Comparison of ENCODE assay signal across 16 cellular contexts in genomic region chr12:52145228-52145940, GRCh38. TPM values are rescaled to one million over a fixed set of nuclear protein-coding genes. Genes with fewer than 3 reads are reported as not detected.
DNase-seq lines count a peak whose midpoint lies in the region; ATAC-seq, FAIRE-seq and TF ChIP-seq lines count a peak whose summit lies in the region.
"Had no signal": no experiment of that assay in that cellular context is flagged by ENCODE, and none has a peak within 500 bp of the region (broad histone marks: within the 10 kb centered on the region; RNA-seq: fewer than 3 reads in every experiment).

No MANE protein-coding gene starts in this region.

- DNase-seq in A549 (ENCODE audit: low read depth in 1 of 2, low spot score in 1 of 2), result peak in 1 of 2 experiments; percentile 66
- no peak for DNase-seq in NT2/D1 (ENCODE audit: low read depth, low spot score)
- DNase-seq in epithelial cell of prostate (ENCODE audit: low read depth, low spot score), result no peak
- DNase-seq in neural progenitor cell (ENCODE audit: low spot score), result peak; percentile 27
- no peak for DNase-seq in stimulated activated CD4-positive, alpha-beta T cell treated with anti-CD3 and anti-CD28 coated beads, Interleukin-15, amount 100 ng/mL, for 24 hours
- DNase-seq in tibial artery, result no peak
- DNase-seq in OCI-M1 (lab: John Stamatoyannopoulos, UW), result no peak
- DNase-seq: activated CD8-positive, alpha-beta T cell treated with anti-CD3 and anti-CD28 coated beads, Interleukin-2, amount 10 ng/mL, durations not matched to agents 7 days and 5 days; effector CD8-positive, alpha-beta T cell; natural killer cell; SHP77; stimulated activated CD4-positive, alpha-beta T cell treated with anti-CD3 and anti-CD28 coated beads, Interleukin-4, amount 100 ng/mL, for 4 hours had no signal

- no peaks in the 10 kb centered on the region for H3K9me3 Mint-ChIP-seq in neural progenitor cell
- H3K9me3 Mint-ChIP-seq: activated T-helper 2 cell treated with anti-CD3 and anti-CD28 coated beads, Interferon-gamma antibody, Interleukin-2, Interleukin-4, amounts not matched to agents 10 μg/mL and 5 μg/mL and 100 μg/mL, durations not matched to agents 14 hours and 24 hours and 36 hours; natural killer cell had no signal

- no peak overlapping the region for H3K4me3 Mint-ChIP-seq in neural progenitor cell
- H3K4me3 Mint-ChIP-seq: activated CD8-positive, alpha-beta T cell treated with anti-CD3 and anti-CD28 coated beads, Interleukin-2, amount 10 ng/mL, durations not matched to agents 7 days and 5 days; natural killer cell had no signal

- peak overlapping the region; percentile 76 for H3K4me2 ChIP-seq in A549
- H3K4me2 ChIP-seq in neural progenitor cell, result peak overlapping the region; percentile 58

- no peaks in the 10 kb centered on the region for H3K36me3 Mint-ChIP-seq in neural progenitor cell
- H3K36me3 Mint-ChIP-seq: natural killer cell had no signal

- peak overlapping the region; percentile 60 for H3K27ac Mint-ChIP-seq in neural progenitor cell
- H3K27ac Mint-ChIP-seq: activated CD8-positive, alpha-beta T cell treated with anti-CD3 and anti-CD28 coated beads, Interleukin-2, amount 10 ng/mL, durations not matched to agents 7 days and 5 days; activated T-helper 2 cell treated with anti-CD3 and anti-CD28 coated beads, Interferon-gamma antibody, Interleukin-2, Interleukin-4, amounts not matched to agents 10 μg/mL and 5 μg/mL and 100 μg/mL, durations not matched to agents 14 hours and 24 hours and 36 hours had no signal

- H3K36me3 ChIP-seq in NT2/D1 (ENCODE audit: insufficient read depth, insufficient read length, low read length) (no peaks in the 10 kb centered on the region), neural progenitor cell (no peaks in the 10 kb centered on the region), tibial artery (no peaks in the 10 kb centered on the region)
- H3K36me3 ChIP-seq: right atrium auricular region had no signal

- H3K27me3 ChIP-seq in NT2/D1 (ENCODE audit: insufficient read depth, insufficient read length) (no peaks in the 10 kb centered on the region), neural progenitor cell (no peaks in the 10 kb centered on the region), tibial artery (no peaks in the 10 kb centered on the region)
- H3K27me3 ChIP-seq: right atrium auricular region had no signal

- H3K27me3 Mint-ChIP-seq in neural progenitor cell (ENCODE audit: insufficient read depth, low read depth), result peaks cover 2% of the 10 kb centered on the region

- H3K4me1 ChIP-seq in A549 (peaks cover 73% of the 10 kb centered on the region), NT2/D1 (ENCODE audit: insufficient read depth, insufficient read length) (peaks cover 50% of the 10 kb centered on the region), neural progenitor cell (peaks cover 16% of the 10 kb centered on the region), tibial artery (peaks cover 9 to 66% (median 32%) of the 10 kb centered on the region in 4 donors)

- H3K4me3 ChIP-seq in A549 (no peak overlapping the region), NT2/D1 (ENCODE audit: insufficient read length, low read depth) (no peak overlapping the region), neural progenitor cell (no peak overlapping the region), tibial artery (no peak overlapping the region)
- H3K4me3 ChIP-seq: right atrium auricular region had no signal

- whole genome bisulfite sequencing in A549 (ENCODE audit: missing lambda C conversion rate), result 52% methylated on average over 12 of the region's 14 CpGs

- TF ChIP-seq EP300 in A549 (IDR thresholded peaks at IDR 0.05), result no peak

- H3K79me2 ChIP-seq in neural progenitor cell (ENCODE audit: low read depth), result no peaks in the 10 kb centered on the region

- no peak for ATAC-seq in A549
- ATAC-seq in GM21381 (IDR thresholded peaks at IDR 0.05; ENCODE audit: unreplicated experiment), result no peak
- ATAC-seq: activated CD8-positive, alpha-beta T cell treated with anti-CD3 and anti-CD28 coated beads, Interleukin-2, amount 10 ng/mL, durations not matched to agents 7 days and 5 days; natural killer cell had no signal

- intact Hi-C loops in tibial artery (cut with DNase I; ENCODE audit: low total_unique reads), result loop anchor here (10.0 kb wide), 1 partner anchor 439 kb away; no protein-coding TSS in a partner anchor

- no peak for TF ChIP-seq RAD21 in A549 (conservative IDR thresholded peaks at IDR 0.05 in 1 of 2, IDR thresholded peaks at IDR 0.05 in 1 of 2)

- no peaks in the 10 kb centered on the region for H4K20me1 ChIP-seq in neural progenitor cell (ENCODE audit: low read depth)

- no peaks in the 10 kb centered on the region for H3F3A ChIP-seq in neural progenitor cell (ENCODE audit: low read depth)

- TF ChIP-seq POLR2A in A549 (IDR thresholded peaks at IDR 0.05; ENCODE audit: low read length), result no peak

- CTCF ChIA-PET in A549 (lab: Yijun Ruan, JAX), result interaction anchor here (0.8 to 19.3 kb wide), 15 partner anchors 9 to 834 kb away, joined by 3 to 833 read pairs (median 16); no protein-coding TSS in a partner anchor

- H3K9ac ChIP-seq in NT2/D1 (ENCODE audit: insufficient read length, low read depth) (peak overlapping the region; percentile 72), neural progenitor cell (no peak overlapping the region)

- peak overlapping the region; percentile 100 for H3K27ac ChIP-seq in A549
- H3K27ac ChIP-seq in epithelial cell of prostate, result peak overlapping the region; percentile 100
- H3K27ac ChIP-seq in neural progenitor cell, result no peak overlapping the region
- H3K27ac ChIP-seq in tibial artery, result no peak overlapping the region

- no peak for FAIRE-seq in A549 (lab: Jason Lieb, UNC)
- FAIRE-seq: TTC549 had no signal

- TF ChIP-seq CTCF in A549 (IDR thresholded peaks at IDR 0.05) (no peak), neural progenitor cell (IDR thresholded peaks at IDR 0.05) (no peak), tibial artery (IDR thresholded peaks at IDR 0.05) (no peak)

- H3K4me1 Mint-ChIP-seq in neural progenitor cell, result peaks cover 41% of the 10 kb centered on the region
- H3K4me1 Mint-ChIP-seq: natural killer cell had no signal

- peak overlapping the region; percentile 93 for H2AFZ ChIP-seq in neural progenitor cell (replicated peaks)

- H3K9me3 ChIP-seq in A549, result no peaks in the 10 kb centered on the region
- H3K9me3 ChIP-seq in NT2/D1 (ENCODE audit: insufficient read depth, low read length), result no peaks in the 10 kb centered on the region
- H3K9me3 ChIP-seq in neural progenitor cell (ENCODE audit: low read depth), result no peaks in the 10 kb centered on the region
- H3K9me3 ChIP-seq in tibial artery, result no peaks in the 10 kb centered on the region
- H3K9me3 ChIP-seq: right atrium auricular region had no signal

- POLR2A ChIA-PET in A549 (lab: Yijun Ruan, JAX), result no interaction called here

TF ChIP-seq in A549, 52 proteins besides CTCF, POLR2A, EP300 and RAD21 (continues in another document):
- TF ChIP-seq HEYL (CRISPR knock-in tag; IDR thresholded peaks at IDR 0.05), result 0 out of 2 replicates have a peak, but pooled peaks have one; percentile 7
- TF ChIP-seq ZC3H11A (IDR thresholded peaks at IDR 0.05), result no peak
- TF ChIP-seq CHD2 (IDR thresholded peaks at IDR 0.05; ENCODE audit: low read length, partially characterized antibody), result peak; percentile 34
- TF ChIP-seq CBX8 (IDR thresholded peaks at IDR 0.05), result no peak
- no peak for TF ChIP-seq NPAS2 (CRISPR knock-in tag; IDR thresholded peaks at IDR 0.05; ENCODE audit: borderline replicate concordance)
- no peak for TF ChIP-seq RCOR1 (IDR thresholded peaks at IDR 0.05; ENCODE audit: low read depth, low read length)
- peak; percentile 96 for TF ChIP-seq EHF (CRISPR knock-in tag; IDR thresholded peaks at IDR 0.05)
- TF ChIP-seq MAFK (IDR thresholded peaks at IDR 0.05; ENCODE audit: partially characterized antibody), result peak; percentile 18
- TF ChIP-seq FOSL2 (IDR thresholded peaks at IDR 0.05), result no peak
- TF ChIP-seq FOSL2 (CRISPR knock-in tag; IDR thresholded peaks at IDR 0.05), result no peak
- no peak for TF ChIP-seq JUNB (IDR thresholded peaks at IDR 0.05)
- TF ChIP-seq ATOH8 (CRISPR knock-in tag; IDR thresholded peaks at IDR 0.05; ENCODE audit: low read depth), result peak; percentile 79; the same call in 1 of the 2 replicates

RNA-seq across cellular contexts. Expression of gene KRT80, which starts 46.4 kb away (rescaled TPM):
- polyA plus RNA-seq in A549 (2011; rRNA removed), result 59.8 and 63.1 TPM in 2 replicates
- 62.9 and 86.5 TPM in 2 replicates for polyA plus RNA-seq in A549 (2012; cell fraction: cytosol; rRNA removed)
- polyA plus RNA-seq in A549 (2012; cell fraction: nucleus; rRNA removed), result 87.4 and 102 TPM in 2 replicates
- 38.3 to 56.4 TPM (median 46.0 TPM) in 3 replicates for polyA plus RNA-seq in A549 (2017; fragmentation: RNase III; extraction: RNeasy Plus Mini Kit Qiagen cat#74134 plus additional on column Dnase treatment)
- polyA minus RNA-seq in A549 (2011; rRNA and poly(A)+ RNA removed), result 76.5 and 77.5 TPM in 2 replicates
- total RNA-seq in neural progenitor cell (ENCODE audit: low replicate concordance), result 0.12 TPM in 1 of 2 replicates, not detected in the other
- total RNA-seq: activated CD8-positive, alpha-beta T cell treated with anti-CD3 and anti-CD28 coated beads, Interleukin-2, amount 10 ng/mL, durations not matched to agents 7 days and 5 days; activated T-helper 2 cell treated with anti-CD3 and anti-CD28 coated beads, Interferon-gamma antibody, Interleukin-2, Interleukin-4, amounts not matched to agents 10 μg/mL and 5 μg/mL and 100 μg/mL, durations not matched to agents 14 hours and 24 hours and 36 hours; natural killer cell had no signal

Comparison
In these comparisons a context has a peak if more than half of its experiments do, and no peak if none do; other contexts are left out.
1. H3K27ac ChIP-seq: peak in A549 (2 of 2) and epithelial cell of prostate (single experiment); none in neural progenitor cell (single experiment) and tibial artery (0 of 2).